Comparison of ENCODE assay signal across 8 cellular contexts in genomic region chr22:36450923-36451322, GRCh38. TPM values are rescaled to one million over a fixed set of nuclear protein-coding genes. Genes with fewer than 3 reads are reported as not detected.
DNase-seq lines count a peak whose midpoint lies in the region; ATAC-seq and TF ChIP-seq lines count a peak whose summit lies in the region.
"Not testable (repeated sequence)": the region's sequence is repeated elsewhere in the genome, so short reads cannot be mapped to it uniquely, and the experiment has no call there.

No MANE protein-coding gene starts in this region.

- not testable (repeated sequence) for H3K36me3 Mint-ChIP-seq in CD14-positive monocyte; activated CD4-positive, alpha-beta T cell treated with anti-CD3 and anti-CD28 coated beads for 36 hours (ENCODE audit: low read depth); activated naive CD8-positive, alpha-beta T cell; endothelial cell (ENCODE audit: low read depth, unreplicated experiment)

- H3K9me3 ChIP-seq in MM.1S (replicated peaks; ENCODE audit: insufficient read depth, low read length); right lobe of liver; prostate gland; thyroid gland: not testable (repeated sequence)

- H3K36me3 ChIP-seq in MM.1S (replicated peaks; ENCODE audit: insufficient read depth, low read length); right lobe of liver; prostate gland; thyroid gland: not testable (repeated sequence)

- not testable (repeated sequence) for H3K27me3 Mint-ChIP-seq in CD14-positive monocyte (ENCODE audit: low read depth in 3 of 3); activated CD4-positive, alpha-beta T cell treated with anti-CD3 and anti-CD28 coated beads for 36 hours; activated naive CD8-positive, alpha-beta T cell; endothelial cell (ENCODE audit: unreplicated experiment)

- peak overlapping the region; percentile 47; the same call in 1 of the 2 replicates for H3K4me2 ChIP-seq in MM.1S (ENCODE audit: low read depth, low read length)

- 87% methylated on average over 7 of the region's 7 CpGs for WGBS in right lobe of liver (ENCODE audit: insufficient coverage, low coverage, low lambda C conversion rate, missing lambda C conversion rate)
- 94% methylated on average over 7 of the region's 7 CpGs for WGBS in prostate gland
- WGBS in thyroid gland, 2 donors, result 96 to 97% methylated on average over 7 of the region's 7 CpGs

- intact Hi-C loops in CD14-positive monocyte (cut with micrococcal nuclease), result loop anchor here (5.0 kb wide), 2 partner anchors 64 to 119 kb away; partner anchors contain the start of gene MYH9 (in 2 of the 2)
- intact Hi-C loops in activated CD4-positive, alpha-beta T cell treated with anti-CD3 and anti-CD28 coated beads for 36 hours (cut with DNase I, micrococcal nuclease), result loop anchor here (1.0 kb wide), 4 partner anchors 30 to 86 kb away; partner anchors contain the start of genes EIF3D (in 1 of the 2) and TXN2 (in 1 of the 2)
- intact Hi-C loops in right lobe of liver (cut with DNase I); prostate gland (cut with DNase I); thyroid gland (cut with DNase I): not testable (repeated sequence)

- not testable (repeated sequence) for H4K20me1 ChIP-seq in MM.1S (ENCODE audit: insufficient read depth, low read length)

- H3K27ac Mint-ChIP-seq in CD14-positive monocyte, result peak overlapping the region; percentile 89 to 98 (median 93)
- peak overlapping the region; percentile 96 for H3K27ac Mint-ChIP-seq in activated CD4-positive, alpha-beta T cell treated with anti-CD3 and anti-CD28 coated beads for 36 hours
- peak overlapping the region; percentile 95 for H3K27ac Mint-ChIP-seq in activated naive CD8-positive, alpha-beta T cell
- peak overlapping the region; percentile 70 for H3K27ac Mint-ChIP-seq in endothelial cell (ENCODE audit: unreplicated experiment)

- H3K9ac ChIP-seq in MM.1S (ENCODE audit: low read length), result not testable (repeated sequence)

- H3K4me3 ChIP-seq in MM.1S (ENCODE audit: low read length); right lobe of liver; prostate gland; thyroid gland (replicated peaks in 1 of 3): not testable (repeated sequence)

- H3K4me3 Mint-ChIP-seq in CD14-positive monocyte; activated CD4-positive, alpha-beta T cell treated with anti-CD3 and anti-CD28 coated beads for 36 hours; activated naive CD8-positive, alpha-beta T cell; endothelial cell (ENCODE audit: unreplicated experiment): not testable (repeated sequence)

- not testable (repeated sequence) for TF ChIP-seq CTCF in CD14-positive monocyte (IDR thresholded peaks at IDR 0.05); MM.1S (IDR thresholded peaks at IDR 0.05; ENCODE audit: low read length); endothelial cell (IDR thresholded peaks at IDR 0.05; ENCODE audit: unreplicated experiment); right lobe of liver (IDR thresholded peaks at IDR 0.05); prostate gland (IDR thresholded peaks at IDR 0.05); thyroid gland (IDR thresholded peaks at IDR 0.05)

- not testable (repeated sequence) for H3K9me3 Mint-ChIP-seq in CD14-positive monocyte; activated CD4-positive, alpha-beta T cell treated with anti-CD3 and anti-CD28 coated beads for 36 hours (ENCODE audit: low read depth); activated naive CD8-positive, alpha-beta T cell (ENCODE audit: low read depth); endothelial cell (ENCODE audit: unreplicated experiment)

- H2AFZ ChIP-seq in MM.1S (ENCODE audit: low read length), result not testable (repeated sequence)

- H3K4me1 ChIP-seq in MM.1S (ENCODE audit: low read length) (peaks cover 27% of the 10 kb centered on the region), right lobe of liver (peaks cover 0 to 32% (median 12%) of the 10 kb centered on the region in 4 donors), prostate gland (replicated peaks) (peaks cover 17% of the 10 kb centered on the region), thyroid gland (peaks cover 27 to 38% of the 10 kb centered on the region in 2 donors)

- TF ChIP-seq POLR2A in right lobe of liver (IDR thresholded peaks at IDR 0.05); prostate gland (IDR thresholded peaks at IDR 0.05); thyroid gland (IDR thresholded peaks at IDR 0.05): not testable (repeated sequence)

- not testable (repeated sequence) for H3K79me2 ChIP-seq in MM.1S (ENCODE audit: low read length)

- peak overlapping the region; percentile 59; the same call in 1 of the 2 replicates for H3K27ac ChIP-seq in MM.1S (ENCODE audit: low read length)
- peak overlapping the region; percentile 79 to 90 (median 82) for H3K27ac ChIP-seq in right lobe of liver
- H3K27ac ChIP-seq in prostate gland, result peak overlapping the region; percentile 96 to 98
- H3K27ac ChIP-seq in thyroid gland, result peak overlapping the region; percentile 63 to 99 (median 97)

- POLR2A ChIA-PET in activated CD4-positive, alpha-beta T cell treated with anti-CD3 and anti-CD28 coated beads for 36 hours (lab: Charles Lee), result interaction anchor here (1.1 kb wide), 1 partner anchor 116 kb away, joined by 3 read pairs; no protein-coding TSS in a partner anchor

- H3F3A ChIP-seq in MM.1S (ENCODE audit: insufficient read depth, low read length), result peaks cover 34% of the 10 kb centered on the region

- CTCF ChIA-PET in activated CD4-positive, alpha-beta T cell treated with anti-CD3 and anti-CD28 coated beads for 36 hours (lab: Charles Lee), result interaction anchor here (1.3 kb wide), 1 partner anchor 19 kb away, joined by 3 read pairs; no protein-coding TSS in a partner anchor

- H3K27me3 ChIP-seq in MM.1S (replicated peaks; ENCODE audit: insufficient read depth, low read length); right lobe of liver; prostate gland (replicated peaks; ENCODE audit: insufficient read depth); thyroid gland: not testable (repeated sequence)

- not testable (repeated sequence) for H3K9me2 ChIP-seq in MM.1S (replicated peaks; ENCODE audit: insufficient read depth, low read length)

- ATAC-seq in activated CD4-positive, alpha-beta T cell treated with anti-CD3 and anti-CD28 coated beads for 36 hours; right lobe of liver: not testable (repeated sequence)

- H3K4me1 Mint-ChIP-seq in CD14-positive monocyte, result peaks cover 79% of the 10 kb centered on the region
- H3K4me1 Mint-ChIP-seq in activated CD4-positive, alpha-beta T cell treated with anti-CD3 and anti-CD28 coated beads for 36 hours, result peaks cover 43% of the 10 kb centered on the region
- peaks cover 47% of the 10 kb centered on the region for H3K4me1 Mint-ChIP-seq in activated naive CD8-positive, alpha-beta T cell (ENCODE audit: low read depth)
- peaks cover 30% of the 10 kb centered on the region for H3K4me1 Mint-ChIP-seq in endothelial cell (ENCODE audit: unreplicated experiment)

- DNase-seq in CD14-positive monocyte (ENCODE audit: low spot score); MM.1S; activated CD4-positive, alpha-beta T cell treated with anti-CD3 and anti-CD28 coated beads for 36 hours; endothelial cell (ENCODE audit: low spot score); right lobe of liver; prostate gland (ENCODE audit: low spot score); thyroid gland: not testable (repeated sequence)

RNA-seq across cellular contexts. Expression of gene TXN2, which starts 30.5 kb away (rescaled TPM):
- 100 to 1,000 TPM; 140 to 141 TPM for polyA plus RNA-seq in CD14-positive monocyte
- 10 to 100 TPM; 95.5 to 99.1 TPM for total RNA-seq in activated CD4-positive, alpha-beta T cell treated with anti-CD3 and anti-CD28 coated beads for 36 hours
- total RNA-seq in endothelial cell (ENCODE audit: unreplicated experiment) (67.3 TPM), right lobe of liver (10 to 100 TPM; 56.0 to 94.8 (median 67.2) TPM), prostate gland (100 to 1,000 TPM in 1 of 2 donors, 10 to 100 TPM in 1; 74.3 to 148 TPM), thyroid gland (100 to 1,000 TPM in 1 of 4 donors, 10 to 100 TPM in 3; 56.7 to 115 (median 75.6) TPM)

RNA-seq across cellular contexts. Expression of gene FOXRED2, which starts 55.9 kb away (rescaled TPM):
- polyA plus RNA-seq in CD14-positive monocyte, result 1 to 10 TPM; 1.9 to 2.0 TPM
- 10 to 100 TPM; 15.7 to 16.6 TPM for total RNA-seq in activated CD4-positive, alpha-beta T cell treated with anti-CD3 and anti-CD28 coated beads for 36 hours
- total RNA-seq in endothelial cell (ENCODE audit: unreplicated experiment) (17.6 TPM), right lobe of liver (10 to 100 TPM in 4 of 6 experiments, 1 to 10 TPM in 2; 9.6 to 14.0 (median 11.8) TPM), prostate gland (10 to 100 TPM; 24.7 to 33.7 TPM), thyroid gland (10 to 100 TPM in 2 of 4 donors, 1 to 10 TPM in 2; 5.9 to 12.8 (median 9.4) TPM)
